Comparison of ENCODE assay signal across 26 cellular contexts in genomic region chr6:113758214-113758613, GRCh38.
"Had no signal": no experiment of that assay in that cellular context is flagged by ENCODE, and none has a peak within 500 bp of the region (broad histone marks: within the 10 kb centered on the region; RNA-seq: fewer than 3 reads in every experiment).

No MANE protein-coding gene starts in this region.

- H3K4me1 ChIP-seq: colonic mucosa, gastrocnemius medialis had no signal

- H3K36me3 Mint-ChIP-seq: immature natural killer cell, mesothelial cell of epicardium had no signal

- H2AFZ ChIP-seq: hepatocyte had no signal

- H3K9me3 ChIP-seq: colonic mucosa, esophagus squamous epithelium, gastrocnemius medialis, heart left ventricle, left ventricle myocardium inferior, lower lobe of right lung, mucosa of descending colon had no signal

- H3K4me3 ChIP-seq: colonic mucosa, dorsolateral prefrontal cortex, esophagus squamous epithelium, gastrocnemius medialis, heart left ventricle, hepatocyte, left ventricle myocardium inferior, lower lobe of right lung, mucosa of descending colon had no signal

- H3K27ac Mint-ChIP-seq: immature natural killer cell, mesothelial cell of epicardium had no signal

- H3K4me3 Mint-ChIP-seq: immature natural killer cell, mesothelial cell of epicardium had no signal

- DNase-seq: cerebellar nuclear complex; colonic mucosa; cortex of kidney; dorsolateral prefrontal cortex; effector CD4-positive, alpha-beta T cell; effector memory CD4-positive, alpha-beta T cell; erythroblast; esophagus squamous epithelium; foreskin melanocyte; gastrocnemius medialis; glutamatergic neuron; heart left ventricle; hypothalamus; immature natural killer cell; islet precursor cell; kidney; kidney glomerular epithelial cell; left colon; left ventricle myocardium inferior; lower lobe of right lung; mesenchymal stem cell; mucosa of descending colon had no signal

- H3K4me1 Mint-ChIP-seq: immature natural killer cell had no signal

- H3K27ac ChIP-seq: colonic mucosa, epithelial cell of prostate, gastrocnemius medialis, hepatocyte, lower lobe of right lung had no signal

- H3K79me2 ChIP-seq: hepatocyte had no signal

- H3K27me3 ChIP-seq: colonic mucosa, dorsolateral prefrontal cortex, esophagus squamous epithelium, gastrocnemius medialis, heart left ventricle, hepatocyte had no signal

- H3K36me3 ChIP-seq: colonic mucosa, esophagus squamous epithelium, gastrocnemius medialis, heart left ventricle, left ventricle myocardium inferior, lower lobe of right lung had no signal

- ATAC-seq: gastrocnemius medialis, left colon, left lobe of liver, lower lobe of right lung had no signal

- H3K4me2 ChIP-seq: hepatocyte had no signal
